ENCODE assay signal across 27 cellular contexts in genomic region chr12:121608301-121608700, GRCh38.
"Had no signal": no experiment of that assay in that cellular context is flagged by ENCODE, and none has a peak within 500 bp of the region (broad histone marks: within the 10 kb centered on the region; RNA-seq: fewer than 3 reads in every experiment).

No MANE protein-coding gene starts in this region.

- ATAC-seq: foreskin keratinocyte; gastroesophageal sphincter; heart left ventricle; left lobe of liver; naive thymus-derived CD4-positive, alpha-beta T cell; stimulated activated effector memory CD8-positive, alpha-beta T cell treated with anti-CD3 and anti-CD28 coated beads, Interleukin-12 subunit alpha, Interleukin-12 subunit beta, amount 100 ng/mL, for 72 hours had no signal

- H3K4me2 ChIP-seq: hepatocyte had no signal

- H3K27ac ChIP-seq: colonic mucosa, esophagus muscularis mucosa, foreskin keratinocyte, gastroesophageal sphincter, heart left ventricle, hepatocyte, prostate gland, right atrium auricular region, sigmoid colon, stomach, testis, tibial artery had no signal

- H3K27me3 Mint-ChIP-seq: naive thymus-derived CD4-positive, alpha-beta T cell; type B pancreatic cell had no signal

- H3K79me2 ChIP-seq: hepatocyte had no signal

- H3K4me1 ChIP-seq: colonic mucosa, prostate gland had no signal

- DNase-seq: colonic mucosa; dermis blood vessel endothelial cell; effector memory CD4-positive, alpha-beta T cell; foreskin keratinocyte; heart left ventricle; kidney; mesendoderm; midbrain; naive thymus-derived CD4-positive, alpha-beta T cell; nucleus accumbens; sigmoid colon; stimulated activated CD4-positive, alpha-beta T cell treated with anti-CD3 and anti-CD28 coated beads, Interleukin-2, amount 100 ng/mL, for 24 hours; stimulated activated CD4-positive, alpha-beta T cell treated with anti-CD3 and anti-CD28 coated beads, Interleukin-4, amount 100 ng/mL, for 24 hours; stimulated activated naive CD4-positive, alpha-beta T cell treated with Interleukin-2 at 50 U/mL for 16 hours; stomach; substantia nigra; testis; tibial artery had no signal

- H3K36me3 Mint-ChIP-seq: stimulated activated effector memory CD8-positive, alpha-beta T cell treated with anti-CD3 and anti-CD28 coated beads, Interleukin-12 subunit alpha, Interleukin-12 subunit beta, amount 100 ng/mL, for 72 hours; type B pancreatic cell had no signal

- H3K27me3 ChIP-seq: colonic mucosa, esophagus muscularis mucosa, foreskin keratinocyte, gastroesophageal sphincter, heart left ventricle, hepatocyte, right atrium auricular region, sigmoid colon, stomach, testis, tibial artery had no signal

- H3K36me3 ChIP-seq: colonic mucosa, esophagus muscularis mucosa, gastroesophageal sphincter, heart left ventricle, prostate gland, right atrium auricular region, sigmoid colon, stomach, tibial artery had no signal

- H3K9me3 Mint-ChIP-seq: naive thymus-derived CD4-positive, alpha-beta T cell; stimulated activated effector memory CD8-positive, alpha-beta T cell treated with anti-CD3 and anti-CD28 coated beads, Interleukin-12 subunit alpha, Interleukin-12 subunit beta, amount 100 ng/mL, for 72 hours had no signal

- H2AFZ ChIP-seq: hepatocyte had no signal

- H3K4me3 Mint-ChIP-seq: naive thymus-derived CD4-positive, alpha-beta T cell; stimulated activated effector memory CD8-positive, alpha-beta T cell treated with anti-CD3 and anti-CD28 coated beads, Interleukin-12 subunit alpha, Interleukin-12 subunit beta, amount 100 ng/mL, for 72 hours; type B pancreatic cell had no signal

- FAIRE-seq: endothelial cell of umbilical vein, kidney had no signal

- H3K27ac Mint-ChIP-seq: stimulated activated effector memory CD8-positive, alpha-beta T cell treated with anti-CD3 and anti-CD28 coated beads, Interleukin-12 subunit alpha, Interleukin-12 subunit beta, amount 100 ng/mL, for 72 hours; type B pancreatic cell had no signal

- H3K9me3 ChIP-seq: colonic mucosa, esophagus muscularis mucosa, gastroesophageal sphincter, heart left ventricle, prostate gland, right atrium auricular region, sigmoid colon, stomach, testis, tibial artery had no signal

- H3K4me3 ChIP-seq: colonic mucosa, esophagus muscularis mucosa, gastroesophageal sphincter, heart left ventricle, hepatocyte, prostate gland, right atrium auricular region, sigmoid colon, stomach, testis, tibial artery had no signal
